In the genomic region with DNA sequence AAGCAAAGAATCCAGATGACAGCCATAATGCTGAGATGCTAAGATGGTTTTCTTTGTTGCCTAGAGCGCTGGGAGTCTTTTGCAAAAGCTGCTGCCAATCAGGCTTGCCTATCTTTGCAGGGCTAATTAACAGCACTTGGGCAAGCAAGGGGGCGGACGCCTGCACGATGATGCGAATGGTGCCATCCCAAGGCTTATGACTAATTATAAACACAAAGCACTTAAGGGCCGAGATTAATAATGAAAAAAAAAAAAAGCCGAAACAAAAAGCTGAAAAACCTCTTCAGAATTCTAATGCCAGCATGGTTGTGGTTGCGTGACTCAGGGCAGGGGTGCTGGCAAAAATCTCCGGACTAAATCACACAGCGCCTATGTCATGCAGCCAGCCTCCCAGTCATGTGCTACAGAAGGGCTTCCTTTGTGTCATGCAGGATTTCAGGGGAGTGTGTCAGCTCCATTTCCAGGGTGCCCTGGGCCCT, we compare ENCODE assay signal across 10 cellular contexts.
DNase-seq lines count a peak whose midpoint lies in the region; ATAC-seq, FAIRE-seq and TF ChIP-seq lines count a peak whose summit lies in the region.
"Had no signal": no experiment of that assay in that cellular context is flagged by ENCODE, and none has a peak within 500 bp of the region (broad histone marks: within the 10 kb centered on the region; RNA-seq: fewer than 3 reads in every experiment).

No MANE protein-coding gene starts in this region.

- POLR2A ChIA-PET in activated CD4-positive, alpha-beta T cell treated with anti-CD3 and anti-CD28 coated beads, Interleukin-2, amount 10 ng/mL, durations not matched to agents 7 days and 5 days (lab: Charles Lee) = no interaction called here

- no peaks in the 10 kb centered on the region for H3K36me3 Mint-ChIP-seq in activated CD4-positive, alpha-beta T cell treated with anti-CD3 and anti-CD28 coated beads, Interleukin-2, amount 10 ng/mL, durations not matched to agents 7 days and 5 days (ENCODE audit: low read depth)

- H3K4me1 Mint-ChIP-seq in activated CD4-positive, alpha-beta T cell treated with anti-CD3 and anti-CD28 coated beads, Interleukin-2, amount 10 ng/mL, durations not matched to agents 7 days and 5 days = no peaks in the 10 kb centered on the region

- H3K4me3 Mint-ChIP-seq in activated CD4-positive, alpha-beta T cell treated with anti-CD3 and anti-CD28 coated beads, Interleukin-2, amount 10 ng/mL, durations not matched to agents 7 days and 5 days = no peak overlapping the region

- peak; percentile 16 for FAIRE-seq in D721Med (lab: Jason Lieb, UNC)
- FAIRE-seq: endothelial cell of umbilical vein, GM12891 had no signal

- CTCF ChIA-PET in activated CD4-positive, alpha-beta T cell treated with anti-CD3 and anti-CD28 coated beads, Interleukin-2, amount 10 ng/mL, durations not matched to agents 7 days and 5 days (lab: Charles Lee) = interaction anchor here (0.6 kb wide), 1 partner anchor 311 kb away, joined by 4 read pairs; no protein-coding TSS in a partner anchor

- H3K27me3 Mint-ChIP-seq in activated CD4-positive, alpha-beta T cell treated with anti-CD3 and anti-CD28 coated beads, Interleukin-2, amount 10 ng/mL, durations not matched to agents 7 days and 5 days = peaks cover 7% of the 10 kb centered on the region

- no peak overlapping the region for H3K27ac Mint-ChIP-seq in activated CD4-positive, alpha-beta T cell treated with anti-CD3 and anti-CD28 coated beads, Interleukin-2, amount 10 ng/mL, durations not matched to agents 7 days and 5 days

- ATAC-seq in esophagus mucosa (peak; percentile 99), HG02678 (IDR thresholded peaks at IDR 0.05; ENCODE audit: unreplicated experiment) (no peak)

- DNase-seq in D721Med (ENCODE audit: insufficient read length, low spot score) = peak; percentile 18
- DNase-seq in NCI-H524 (lab: John Stamatoyannopoulos, UW) = peak; percentile 94
- DNase-seq in occipital lobe (lab: John Stamatoyannopoulos, UW) = peak; percentile 64
- DNase-seq in T-helper 9 cell = no peak
- no peak for DNase-seq in activated CD4-positive, alpha-beta T cell treated with anti-CD3 and anti-CD28 coated beads, Interleukin-2, amount 10 ng/mL, durations not matched to agents 7 days and 5 days
- no peak for DNase-seq in NCI-H128 (lab: John Stamatoyannopoulos, UW; ENCODE audit: unreplicated experiment)

- no peak for TF ChIP-seq CTCF in D721Med (IDR thresholded peaks at IDR 0.05; ENCODE audit: insufficient read depth, missing control alignments)

- peaks cover 7% of the 10 kb centered on the region for H3K9me3 Mint-ChIP-seq in activated CD4-positive, alpha-beta T cell treated with anti-CD3 and anti-CD28 coated beads, Interleukin-2, amount 10 ng/mL, durations not matched to agents 7 days and 5 days

Comparison
In these comparisons a context has a peak if more than half of its experiments do, and no peak if none do; other contexts are left out.
1. DNase-seq: peak in D721Med (single experiment), NCI-H524 (2 of 2) and occipital lobe (single experiment); none in T-helper 9 cell (single experiment), activated CD4-positive, alpha-beta T cell treated with anti-CD3 and anti-CD28 coated beads, Interleukin-2, amount 10 ng/mL, durations not matched to agents 7 days and 5 days (single experiment) and NCI-H128 (single experiment).